1 cellular context compared by ENCODE assay signal in genomic region chr18:3710712-3711269, GRCh38.
TF ChIP-seq lines count a peak whose summit lies in the region.

No MANE protein-coding gene starts in this region.

TF ChIP-seq in HEK293, 187 proteins besides CTCF, POLR2A, EP300 and RAD21 (continued from another document and continues in another):
- TF ChIP-seq, protein P1, sequence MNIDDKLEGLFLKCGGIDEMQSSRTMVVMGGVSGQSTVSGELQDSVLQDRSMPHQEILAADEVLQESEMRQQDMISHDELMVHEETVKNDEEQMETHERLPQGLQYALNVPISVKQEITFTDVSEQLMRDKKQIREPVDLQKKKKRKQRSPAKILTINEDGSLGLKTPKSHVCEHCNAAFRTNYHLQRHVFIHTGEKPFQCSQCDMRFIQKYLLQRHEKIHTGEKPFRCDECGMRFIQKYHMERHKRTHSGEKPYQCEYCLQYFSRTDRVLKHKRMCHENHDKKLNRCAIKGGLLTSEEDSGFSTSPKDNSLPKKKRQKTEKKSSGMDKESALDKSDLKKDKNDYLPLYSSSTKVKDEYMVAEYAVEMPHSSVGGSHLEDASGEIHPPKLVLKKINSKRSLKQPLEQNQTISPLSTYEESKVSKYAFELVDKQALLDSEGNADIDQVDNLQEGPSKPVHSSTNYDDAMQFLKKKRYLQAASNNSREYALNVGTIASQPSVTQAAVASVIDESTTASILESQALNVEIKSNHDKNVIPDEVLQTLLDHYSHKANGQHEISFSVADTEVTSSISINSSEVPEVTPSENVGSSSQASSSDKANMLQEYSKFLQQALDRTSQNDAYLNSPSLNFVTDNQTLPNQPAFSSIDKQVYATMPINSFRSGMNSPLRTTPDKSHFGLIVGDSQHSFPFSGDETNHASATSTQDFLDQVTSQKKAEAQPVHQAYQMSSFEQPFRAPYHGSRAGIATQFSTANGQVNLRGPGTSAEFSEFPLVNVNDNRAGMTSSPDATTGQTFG (tag by site-specific recombination; IDR thresholded peaks at IDR 0.05; ENCODE audit: borderline replicate concordance) = no peak
- TF ChIP-seq ZNF169 (tag by site-specific recombination; IDR thresholded peaks at IDR 0.05) (no peak), ZNF121 (tag by site-specific recombination; IDR thresholded peaks at IDR 0.05) (no peak), ZSCAN30 (tag by site-specific recombination; IDR thresholded peaks at IDR 0.05) (no peak), ZNF645 (tag by site-specific recombination; IDR thresholded peaks at IDR 0.05) (no peak), ZBTB8A (tag by site-specific recombination; IDR thresholded peaks at IDR 0.05) (no peak), ZNF335 (tag by site-specific recombination; conservative IDR thresholded peaks at IDR 0.05) (0 out of 2 replicates have a peak, but pooled peaks have one; percentile 33), ZBTB17 (tag by site-specific recombination; IDR thresholded peaks at IDR 0.05) (no peak), ZSCAN18 (tag by site-specific recombination; IDR thresholded peaks at IDR 0.05) (no peak), ZNF501 (tag by site-specific recombination; IDR thresholded peaks at IDR 0.05) (no peak), ZSCAN4 (tag by site-specific recombination; IDR thresholded peaks at IDR 0.05) (no peak), ZNF114 (tag by site-specific recombination; IDR thresholded peaks at IDR 0.05) (no peak), ZNF596 (tag by site-specific recombination; IDR thresholded peaks at IDR 0.05) (no peak), ZNF132 (tag by site-specific recombination; IDR thresholded peaks at IDR 0.05; ENCODE audit: borderline replicate concordance) (no peak), MZF1 (tag by site-specific recombination; IDR thresholded peaks at IDR 0.05; ENCODE audit: borderline replicate concordance) (no peak), KLF10 (tag by site-specific recombination; IDR thresholded peaks at IDR 0.05) (no peak), FEZF1 (tag by site-specific recombination; IDR thresholded peaks at IDR 0.05) (peak; percentile 22; the same call in 1 of the 2 replicates), PRDM10 (tag by site-specific recombination; IDR thresholded peaks at IDR 0.05) (no peak; the same call in 1 of the 2 replicates), ZNF302 (tag by site-specific recombination; IDR thresholded peaks at IDR 0.05; ENCODE audit: low read depth) (no peak), ZFP37 (tag by site-specific recombination; IDR thresholded peaks at IDR 0.05) (0 out of 2 replicates have a peak, but pooled peaks have one; percentile 39), ZNF426 (tag by site-specific recombination; IDR thresholded peaks at IDR 0.05) (no peak), SP7 (tag by site-specific recombination; IDR thresholded peaks at IDR 0.05) (0 out of 2 replicates have a peak, but pooled peaks have one; percentile 17), ZNF785 (tag by site-specific recombination; IDR thresholded peaks at IDR 0.05) (no peak), ZNF404 (tag by site-specific recombination; IDR thresholded peaks at IDR 0.05) (no peak), ELK4 (IDR thresholded peaks at IDR 0.05; ENCODE audit: borderline replicate concordance, low read depth, low read length) (no peak), SCRT2 (tag by site-specific recombination; IDR thresholded peaks at IDR 0.05) (peak; percentile 54; the same call in 1 of the 2 replicates), ZNF292 (tag by site-specific recombination; IDR thresholded peaks at IDR 0.05; ENCODE audit: borderline replicate concordance, low read depth) (no peak), ZNF266 (tag by site-specific recombination; IDR thresholded peaks at IDR 0.05; ENCODE audit: low read depth) (no peak), GLIS1 (tag by site-specific recombination; IDR thresholded peaks at IDR 0.05) (0 out of 2 replicates have a peak, but pooled peaks have one; percentile 32), ZBTB21 (tag by site-specific recombination; IDR thresholded peaks at IDR 0.05) (no peak), ZBTB1 (tag by site-specific recombination; IDR thresholded peaks at IDR 0.05) (no peak), ZNF837 (tag by site-specific recombination; IDR thresholded peaks at IDR 0.05) (no peak), ZNF548 (tag by site-specific recombination; IDR thresholded peaks at IDR 0.05) (no peak), ZNF24 (tag by site-specific recombination; IDR thresholded peaks at IDR 0.05) (no peak), EGR2 (tag by site-specific recombination; IDR thresholded peaks at IDR 0.05; ENCODE audit: low read depth) (no peak), ZNF19 (tag by site-specific recombination; IDR thresholded peaks at IDR 0.05; ENCODE audit: low read depth) (no peak), ZNF223 (tag by site-specific recombination; IDR thresholded peaks at IDR 0.05) (no peak)
- TF ChIP-seq, protein P2, sequence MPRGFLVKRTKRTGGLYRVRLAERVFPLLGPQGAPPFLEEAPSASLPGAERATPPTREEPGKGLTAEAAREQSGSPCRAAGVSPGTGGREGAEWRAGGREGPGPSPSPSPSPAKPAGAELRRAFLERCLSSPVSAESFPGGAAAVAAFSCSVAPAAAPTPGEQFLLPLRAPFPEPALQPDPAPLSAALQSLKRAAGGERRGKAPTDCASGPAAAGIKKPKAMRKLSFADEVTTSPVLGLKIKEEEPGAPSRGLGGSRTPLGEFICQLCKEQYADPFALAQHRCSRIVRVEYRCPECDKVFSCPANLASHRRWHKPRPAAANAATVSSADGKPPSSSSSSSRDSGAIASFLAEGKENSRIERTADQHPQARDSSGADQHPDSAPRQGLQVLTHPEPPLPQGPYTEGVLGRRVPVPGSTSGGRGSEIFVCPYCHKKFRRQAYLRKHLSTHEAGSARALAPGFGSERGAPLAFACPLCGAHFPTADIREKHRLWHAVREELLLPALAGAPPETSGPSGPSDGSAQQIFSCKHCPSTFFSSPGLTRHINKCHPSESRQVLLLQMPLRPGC (tag by site-specific recombination; IDR thresholded peaks at IDR 0.05) = no peak
- TF ChIP-seq, protein P3, sequence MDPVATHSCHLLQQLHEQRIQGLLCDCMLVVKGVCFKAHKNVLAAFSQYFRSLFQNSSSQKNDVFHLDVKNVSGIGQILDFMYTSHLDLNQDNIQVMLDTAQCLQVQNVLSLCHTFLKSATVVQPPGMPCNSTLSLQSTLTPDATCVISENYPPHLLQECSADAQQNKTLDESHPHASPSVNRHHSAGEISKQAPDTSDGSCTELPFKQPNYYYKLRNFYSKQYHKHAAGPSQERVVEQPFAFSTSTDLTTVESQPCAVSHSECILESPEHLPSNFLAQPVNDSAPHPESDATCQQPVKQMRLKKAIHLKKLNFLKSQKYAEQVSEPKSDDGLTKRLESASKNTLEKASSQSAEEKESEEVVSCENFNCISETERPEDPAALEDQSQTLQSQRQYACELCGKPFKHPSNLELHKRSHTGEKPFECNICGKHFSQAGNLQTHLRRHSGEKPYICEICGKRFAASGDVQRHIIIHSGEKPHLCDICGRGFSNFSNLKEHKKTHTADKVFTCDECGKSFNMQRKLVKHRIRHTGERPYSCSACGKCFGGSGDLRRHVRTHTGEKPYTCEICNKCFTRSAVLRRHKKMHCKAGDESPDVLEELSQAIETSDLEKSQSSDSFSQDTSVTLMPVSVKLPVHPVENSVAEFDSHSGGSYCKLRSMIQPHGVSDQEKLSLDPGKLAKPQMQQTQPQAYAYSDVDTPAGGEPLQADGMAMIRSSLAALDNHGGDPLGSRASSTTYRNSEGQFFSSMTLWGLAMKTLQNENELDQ (tag by site-specific recombination; IDR thresholded peaks at IDR 0.05; ENCODE audit: low read depth) = no peak
- TF ChIP-seq, protein P4, sequence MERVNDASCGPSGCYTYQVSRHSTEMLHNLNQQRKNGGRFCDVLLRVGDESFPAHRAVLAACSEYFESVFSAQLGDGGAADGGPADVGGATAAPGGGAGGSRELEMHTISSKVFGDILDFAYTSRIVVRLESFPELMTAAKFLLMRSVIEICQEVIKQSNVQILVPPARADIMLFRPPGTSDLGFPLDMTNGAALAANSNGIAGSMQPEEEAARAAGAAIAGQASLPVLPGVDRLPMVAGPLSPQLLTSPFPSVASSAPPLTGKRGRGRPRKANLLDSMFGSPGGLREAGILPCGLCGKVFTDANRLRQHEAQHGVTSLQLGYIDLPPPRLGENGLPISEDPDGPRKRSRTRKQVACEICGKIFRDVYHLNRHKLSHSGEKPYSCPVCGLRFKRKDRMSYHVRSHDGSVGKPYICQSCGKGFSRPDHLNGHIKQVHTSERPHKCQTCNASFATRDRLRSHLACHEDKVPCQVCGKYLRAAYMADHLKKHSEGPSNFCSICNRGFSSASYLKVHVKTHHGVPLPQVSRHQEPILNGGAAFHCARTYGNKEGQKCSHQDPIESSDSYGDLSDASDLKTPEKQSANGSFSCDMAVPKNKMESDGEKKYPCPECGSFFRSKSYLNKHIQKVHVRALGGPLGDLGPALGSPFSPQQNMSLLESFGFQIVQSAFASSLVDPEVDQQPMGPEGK (tag by site-specific recombination; IDR thresholded peaks at IDR 0.05) = no peak
- TF ChIP-seq, protein P5, sequence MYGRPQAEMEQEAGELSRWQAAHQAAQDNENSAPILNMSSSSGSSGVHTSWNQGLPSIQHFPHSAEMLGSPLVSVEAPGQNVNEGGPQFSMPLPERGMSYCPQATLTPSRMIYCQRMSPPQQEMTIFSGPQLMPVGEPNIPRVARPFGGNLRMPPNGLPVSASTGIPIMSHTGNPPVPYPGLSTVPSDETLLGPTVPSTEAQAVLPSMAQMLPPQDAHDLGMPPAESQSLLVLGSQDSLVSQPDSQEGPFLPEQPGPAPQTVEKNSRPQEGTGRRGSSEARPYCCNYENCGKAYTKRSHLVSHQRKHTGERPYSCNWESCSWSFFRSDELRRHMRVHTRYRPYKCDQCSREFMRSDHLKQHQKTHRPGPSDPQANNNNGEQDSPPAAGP (tag by site-specific recombination; IDR thresholded peaks at IDR 0.05) = no peak
